In genomic region chr18:39297225-39297624, GRCh38 we compare ENCODE assay signal across 18 cellular contexts.
A peak's percentile ranks its signal among the peaks of the same experiment; 100 is the strongest.
DNase-seq lines count a peak whose midpoint lies in the region; ATAC-seq, FAIRE-seq and TF ChIP-seq lines count a peak whose summit lies in the region.
"Had no signal": no experiment of that assay in that cellular context is flagged by ENCODE, and none has a peak within 500 bp of the region (broad histone marks: within the 10 kb centered on the region; RNA-seq: fewer than 3 reads in every experiment).

No MANE protein-coding gene starts in this region.

- no peak overlapping the region for H2BK20ac ChIP-seq in IMR-90 (ENCODE audit: low read depth, low read length)

- H3K14ac ChIP-seq in IMR-90 (replicated peaks; ENCODE audit: low read depth, low read length) = no peak overlapping the region

- in situ Hi-C loops in IMR-90 (cut with MboI; ENCODE audit: low sequenced_read_pairs) (no loop called here), K562 (cut with MboI) (no loop called here)

- DNase-seq in DMS79 (lab: John Stamatoyannopoulos, UW) (peak; percentile 63), IMR-90 (no peak), K562 (ENCODE audit: extremely low read depth in 1 of 4, low spot score in 3 of 4) (no peak), lower lobe of right lung (no peak), RCC 7860 (ENCODE audit: low spot score) (no peak)
- DNase-seq: Caco-2; CD4-positive, CD25-positive, alpha-beta regulatory T cell; CD8-positive, alpha-beta T cell; DMS153; GF-D8; GOT3; H7; HCEC 1CT had no signal

- H2BK15ac ChIP-seq in IMR-90 (ENCODE audit: low read depth, low read length) = no peak overlapping the region

- no peak overlapping the region for H2BK120ac ChIP-seq in IMR-90 (ENCODE audit: low read depth, low read length)

- intact Hi-C loops in IMR-90 (cut with micrococcal nuclease) (no loop called here), K562 (cut with micrococcal nuclease) (no loop called here), lower lobe of right lung (cut with DNase I) (no loop called here)

- no peak overlapping the region for H3K18ac ChIP-seq in IMR-90 (ENCODE audit: low read depth, low read length)

- WGBS in IMR-90 (ENCODE audit: extremely low coverage in 2 of 2, insufficient read length in 1 of 2), 2 experiments = no CpG with 5 or more reads among the region's 1 CpG
- WGBS in K562 (ENCODE audit: insufficient coverage, low coverage, missing lambda C conversion rate) = 8% methylated on average over 1 of the region's 1 CpG

- H3K9ac ChIP-seq in IMR-90 (ENCODE audit: low read depth, low read length) = no peak overlapping the region
- no peak overlapping the region for H3K9ac ChIP-seq in K562 (ENCODE audit: insufficient read depth in 1 of 2, low read depth in 2 of 2, low read length in 2 of 2)
- H3K9ac ChIP-seq: BLaER1 had no signal

- H3K9me1 ChIP-seq in IMR-90 (ENCODE audit: insufficient read depth, low read length) (no peaks in the 10 kb centered on the region), K562 (ENCODE audit: control insufficient read depth, insufficient read depth, low read length) (no peaks in the 10 kb centered on the region)

- no peak for TF ChIP-seq EP300 in K562 (IDR thresholded peaks at IDR 0.05; ENCODE audit: low read length)

- H4K5ac ChIP-seq in IMR-90 (ENCODE audit: low read depth, low read length) = no peak overlapping the region

- H4K8ac ChIP-seq in IMR-90 (ENCODE audit: low read depth in 2 of 2, low read length in 2 of 2) = no peak overlapping the region

- no peak overlapping the region for H2AFZ ChIP-seq in IMR-90 (replicated peaks; ENCODE audit: low read length, poor library complexity)
- no peak overlapping the region for H2AFZ ChIP-seq in K562 (ENCODE audit: low read depth, low read length)

- FAIRE-seq in K562 (lab: Jason Lieb, UNC) (no peak), RCC 7860 (lab: Jason Lieb, UNC) (no peak)
- FAIRE-seq: GM12891, GM18507 had no signal

- H2AK5ac ChIP-seq in IMR-90 (ENCODE audit: low read depth, low read length) = no peak overlapping the region

- H3K79me1 ChIP-seq in IMR-90 (ENCODE audit: low read depth in 1 of 2, low read length in 2 of 2) = no peaks in the 10 kb centered on the region

- no peaks in the 10 kb centered on the region for H3K79me2 ChIP-seq in K562 (ENCODE audit: control insufficient read depth, insufficient read depth, low read length)

- TF ChIP-seq CTCF in IMR-90 (conservative IDR thresholded peaks at IDR 0.05; ENCODE audit: low read depth, low read length) (no peak), K562 (IDR thresholded peaks at IDR 0.05 in 2 of 3, conservative IDR thresholded peaks at IDR 0.05 in 1 of 3; ENCODE audit: insufficient read depth in 2 of 3, low read depth in 1 of 3, low read length in 3 of 3) (no peak), lower lobe of right lung (IDR thresholded peaks at IDR 0.05) (no peak)

- H3K27ac ChIP-seq in IMR-90 (ENCODE audit: insufficient read depth, low read length) = no peak overlapping the region
- H3K27ac ChIP-seq in K562 (ENCODE audit: extremely low read depth, low read depth, low read length) = no peak overlapping the region
- no peak overlapping the region for H3K27ac ChIP-seq in lower lobe of right lung
- H3K27ac ChIP-seq: BLaER1, C4-2B had no signal

- TF ChIP-seq RAD21 in IMR-90 (IDR thresholded peaks at IDR 0.05; ENCODE audit: low read length) = no peak
- TF ChIP-seq RAD21 in K562 (CRISPR knock-in tag; conservative IDR thresholded peaks at IDR 0.05 in 1 of 2, IDR thresholded peaks at IDR 0.05 in 1 of 2) = no peak

- no peak overlapping the region for H4K91ac ChIP-seq in IMR-90 (ENCODE audit: insufficient read depth, low read depth, low read length)

- ATAC-seq in IMR-90 (ENCODE audit: low read depth) = no peak
- ATAC-seq in K562 = no peak
- ATAC-seq in lower lobe of right lung = no peak
- ATAC-seq in GM21381 (IDR thresholded peaks at IDR 0.05; ENCODE audit: unreplicated experiment) = no peak
- ATAC-seq: CD8-positive, alpha-beta T cell had no signal

- H4K20me1 ChIP-seq in IMR-90 (ENCODE audit: insufficient read depth, low read length) (no peaks in the 10 kb centered on the region), K562 (replicated peaks; ENCODE audit: control insufficient read depth, insufficient read depth, low read length) (no peaks in the 10 kb centered on the region)
- H4K20me1 ChIP-seq: BLaER1 had no signal

- no peak overlapping the region for H3K23ac ChIP-seq in IMR-90 (ENCODE audit: low read depth, low read length)

- H3K4me3 ChIP-seq in IMR-90 (ENCODE audit: insufficient read depth, low read depth, low read length) = no peak overlapping the region
- no peak overlapping the region for H3K4me3 ChIP-seq in K562
- no peak overlapping the region for H3K4me3 ChIP-seq in lower lobe of right lung
- H3K4me3 ChIP-seq: BLaER1 had no signal

- POLR2A ChIA-PET in IMR-90 (lab: Charles Lee; ENCODE audit: unreplicated experiment) = no interaction called here
- POLR2A ChIA-PET in K562 (lab: Yijun Ruan, JAX) = no interaction called here

- no peak for TF ChIP-seq POLR2A in IMR-90 (IDR thresholded peaks at IDR 0.05; ENCODE audit: low read depth, low read length)
- TF ChIP-seq POLR2A in K562 (conservative IDR thresholded peaks at IDR 0.05) = no peak

- no peak overlapping the region for H3K4ac ChIP-seq in IMR-90 (ENCODE audit: low read depth, low read length)

- H3K4me1 ChIP-seq in IMR-90 (ENCODE audit: control insufficient read depth, insufficient read depth, low read length) = no peaks in the 10 kb centered on the region
- H3K4me1 ChIP-seq in K562 (replicated peaks in 1 of 2; ENCODE audit: control insufficient read depth in 2 of 2, insufficient read depth in 2 of 2, low read length in 2 of 2) = no peaks in the 10 kb centered on the region
- H3K4me1 ChIP-seq in lower lobe of right lung = no peaks in the 10 kb centered on the region
- H3K4me1 ChIP-seq: BLaER1, Caco-2 had no signal

- no peak overlapping the region for H3K56ac ChIP-seq in IMR-90 (ENCODE audit: extremely low read depth, insufficient read depth, low read length)

- CTCF ChIA-PET in IMR-90 (lab: Yijun Ruan, JAX) = no interaction called here
- CTCF ChIA-PET in K562 (lab: Yijun Ruan, JAX; ENCODE audit: low intra/inter-chr PET ratio) = no interaction called here

- no peak overlapping the region for H2BK5ac ChIP-seq in IMR-90 (ENCODE audit: low read depth, low read length, poor library complexity, severe bottlenecking)

- H2AK9ac ChIP-seq in IMR-90 (replicated peaks; ENCODE audit: low read depth, low read length, poor library complexity) = no peak overlapping the region

- H3K36me3 ChIP-seq in IMR-90 (ENCODE audit: control insufficient read depth, insufficient read depth, low read length) (no peaks in the 10 kb centered on the region), K562 (ENCODE audit: control insufficient read depth, insufficient read depth, low read length) (no peaks in the 10 kb centered on the region), lower lobe of right lung (no peaks in the 10 kb centered on the region)
- H3K36me3 ChIP-seq: BLaER1 had no signal

- H3K27me3 ChIP-seq in IMR-90 (ENCODE audit: control insufficient read depth, insufficient read depth, low read length) (no peaks in the 10 kb centered on the region), K562 (ENCODE audit: control insufficient read depth in 2 of 2, insufficient read depth in 2 of 2, low read length in 2 of 2) (no peaks in the 10 kb centered on the region), lower lobe of right lung (ENCODE audit: low read depth) (no peaks in the 10 kb centered on the region)
- H3K27me3 ChIP-seq: BLaER1 had no signal

- dilution Hi-C loops in IMR-90 (cut with HindIII; ENCODE audit: low sequenced_read_pairs, unreplicated experiment) = no loop called here

- no peaks in the 10 kb centered on the region for H3K9me3 ChIP-seq in IMR-90 (ENCODE audit: control insufficient read depth, insufficient read depth, low read length)
- no peaks in the 10 kb centered on the region; the same call in 1 of the 2 replicates for H3K9me3 ChIP-seq in K562 (replicated peaks; ENCODE audit: control insufficient read depth, insufficient read depth, low read depth, low read length)
- H3K9me3 ChIP-seq in lower lobe of right lung = no peaks in the 10 kb centered on the region
- H3K9me3 ChIP-seq: BLaER1, Caco-2 had no signal

- BruUV-seq in IMR-90 (replicated peaks; lab: Mats Ljungman, UMichigan) (no TSS peak), K562 (replicated peaks; lab: Mats Ljungman, UMichigan) (no TSS peak)

- no peak overlapping the region for H3K4me2 ChIP-seq in IMR-90 (ENCODE audit: low read depth, low read length)
- no peak overlapping the region for H3K4me2 ChIP-seq in K562 (ENCODE audit: insufficient read depth, low read length)
- H3K4me2 ChIP-seq: BLaER1 had no signal

TF ChIP-seq in IMR-90, 13 proteins besides CTCF, POLR2A, EP300 and RAD21:
- TF ChIP-seq MAFK (IDR thresholded peaks at IDR 0.05; ENCODE audit: low read depth, low read length) (peak; percentile 83), CHD1 (IDR thresholded peaks at IDR 0.05; ENCODE audit: low read depth, low read length) (no peak)

TF ChIP-seq in K562, 482 proteins besides CTCF, POLR2A, EP300 and RAD21:
- TF ChIP-seq ZNF316 (IDR thresholded peaks at IDR 0.05) (peak; percentile 40; the same call in 1 of the 2 replicates), MAFK (IDR thresholded peaks at IDR 0.05; ENCODE audit: low read length) (peak; percentile 71), MAFG (tag; conservative IDR thresholded peaks at IDR 0.05) (peak; percentile 53; the same call in 1 of the 2 replicates), MAFF (IDR thresholded peaks at IDR 0.05; ENCODE audit: low read length) (peak; percentile 72), HCFC1 (IDR thresholded peaks at IDR 0.05; ENCODE audit: low read depth, low read length) (no peak), DDX20 (tag; IDR thresholded peaks at IDR 0.05; ENCODE audit: low read depth) (no peak)
